ENCODE assay signal across 1 cellular context in genomic region chr11:103716363-103716762, GRCh38.
TF ChIP-seq lines count a peak whose summit lies in the region.

No MANE protein-coding gene starts in this region.

TF ChIP-seq in IMR-90, 13 proteins besides CTCF, POLR2A, EP300 and RAD21:
- TF ChIP-seq MAFK (IDR thresholded peaks at IDR 0.05; ENCODE audit: low read depth, low read length) (no peak), RCOR1 (IDR thresholded peaks at IDR 0.05; ENCODE audit: insufficient replicate concordance, low read length) (no peak), BHLHE40 (IDR thresholded peaks at IDR 0.05; ENCODE audit: low read depth, low read length) (no peak), SMC3 (IDR thresholded peaks at IDR 0.05; ENCODE audit: low read depth, low read length) (no peak), CEBPB (IDR thresholded peaks at IDR 0.05; ENCODE audit: low read depth, low read length) (no peak), MAZ (IDR thresholded peaks at IDR 0.05; ENCODE audit: borderline replicate concordance, low read depth, low read length) (no peak), MXI1 (IDR thresholded peaks at IDR 0.05; ENCODE audit: borderline replicate concordance, low read depth, low read length) (no peak), NFE2L2 (IDR thresholded peaks at IDR 0.05; ENCODE audit: low read depth, low read length) (no peak), CHD1 (IDR thresholded peaks at IDR 0.05; ENCODE audit: low read depth, low read length) (no peak), RFX5 (IDR thresholded peaks at IDR 0.05; ENCODE audit: low read depth, low read length) (no peak), ELK1 (IDR thresholded peaks at IDR 0.05; ENCODE audit: borderline replicate concordance, low read depth, low read length) (no peak), USF2 (IDR thresholded peaks at IDR 0.05; ENCODE audit: low read depth, low read length) (no peak), FOS (IDR thresholded peaks at IDR 0.05; ENCODE audit: low read depth, low read length) (no peak)
